Comparison of ENCODE assay signal across 8 cellular contexts in genomic region chr7:7681191-7681935, GRCh38. TPM values are rescaled to one million over a fixed set of nuclear protein-coding genes. Genes with fewer than 3 reads are reported as not detected.
DNase-seq lines count a peak whose midpoint lies in the region; ATAC-seq, FAIRE-seq and TF ChIP-seq lines count a peak whose summit lies in the region.

No MANE protein-coding gene starts in this region.

- no peak overlapping the region for H3K4me3 ChIP-seq in Peyer's patch

- H3K27ac Mint-ChIP-seq in MCF 10A (ENCODE audit: low read depth, unreplicated experiment), result peak overlapping the region; percentile 75

- H3K27me3 Mint-ChIP-seq in MCF 10A (ENCODE audit: insufficient read depth, unreplicated experiment), result no peaks in the 10 kb centered on the region

- peak in 2 of 3 donors; percentile 51 to 67 for DNase-seq in Peyer's patch
- DNase-seq in MCF 10A (ENCODE audit: unreplicated experiment), result peak; percentile 77
- DNase-seq in stimulated activated CD8-positive, alpha-beta memory T cell treated with anti-CD3 and anti-CD28 coated beads, Interleukin-12 subunit alpha, Interleukin-12 subunit beta, amount 100 ng/mL, for 1 hour (ENCODE audit: low read depth), result peak; percentile 14

- H3K27me3 ChIP-seq in Peyer's patch, result no peaks in the 10 kb centered on the region

- intact Hi-C loops in MCF 10A (cut with micrococcal nuclease), result loop anchor here (1.0 to 5.0 kb wide), 7 partner anchors 61 to 615 kb away; no protein-coding TSS in a partner anchor

- TF ChIP-seq POLR2A in Peyer's patch (IDR thresholded peaks at IDR 0.05), result no peak

- TF ChIP-seq CTCF in LNCAP (IDR thresholded peaks at IDR 0.05) (peak; percentile 74), Peyer's patch (IDR thresholded peaks at IDR 0.05) (peak in 5 of 6 experiments; percentile 52 to 85 (median 80)), MCF 10A (IDR thresholded peaks at IDR 0.05; ENCODE audit: unreplicated experiment) (peak; percentile 47)

- no TSS peak for BruUV-seq in MCF 10A (replicated peaks; lab: Mats Ljungman, UMichigan)

- H3K4me1 ChIP-seq in Peyer's patch, result peaks cover 0 to 8% (median 0%) of the 10 kb centered on the region in 4 donors

- no peak overlapping the region for H3K4me3 Mint-ChIP-seq in MCF 10A (ENCODE audit: unreplicated experiment)

- no peaks in the 10 kb centered on the region for H3K9me3 ChIP-seq in Peyer's patch

- peaks cover 15% of the 10 kb centered on the region for H3K4me1 Mint-ChIP-seq in MCF 10A (ENCODE audit: insufficient read depth, unreplicated experiment)

- CTCF ChIA-PET in MCF 10A (lab: Yijun Ruan, JAX), result interaction anchor here (0.6 to 3.3 kb wide), 50 partner anchors 9 to 615 kb away, joined by 3 to 90 read pairs (median 5); partner anchors contain the start of genes GLCCI1, RPA3 and UMAD1

- no peaks in the 10 kb centered on the region for H3K36me3 ChIP-seq in Peyer's patch

- H3K9me3 Mint-ChIP-seq in MCF 10A (ENCODE audit: unreplicated experiment), result peaks cover 7% of the 10 kb centered on the region

- FAIRE-seq in G401.6 (lab: Jason Lieb, UNC), result peak; percentile 100
- FAIRE-seq in islet of Langerhans (lab: Jason Lieb, UNC), result peak; percentile 99

- ATAC-seq in GM21528 (IDR thresholded peaks at IDR 0.05; ENCODE audit: low FRiP score, unreplicated experiment) (peak; percentile 86), HG02840 (IDR thresholded peaks at IDR 0.05; ENCODE audit: low FRiP score, unreplicated experiment) (no peak)

- no peak overlapping the region for H3K27ac ChIP-seq in Peyer's patch

- peaks cover 8% of the 10 kb centered on the region for H3K36me3 Mint-ChIP-seq in MCF 10A (ENCODE audit: insufficient read depth, unreplicated experiment)

- POLR2A ChIA-PET in MCF 10A (lab: Yijun Ruan, JAX), result interaction anchor here (0.6 to 3.7 kb wide), 24 partner anchors 11 to 578 kb away, joined by 3 to 60 read pairs (median 4); partner anchors contain the start of genes GLCCI1, RPA3 and UMAD1

RNA-seq across cellular contexts. Expression of gene RPA3, which starts 37.0 kb away (rescaled TPM):
- total RNA-seq in Peyer's patch, result 10 to 100 TPM; 11.3 to 23.6 (median 19.4) TPM
- total RNA-seq in MCF 10A (2022), result 35.7 and 44.2 TPM in 2 replicates

RNA-seq across cellular contexts. Expression of gene UMAD1, which starts 40.8 kb away (rescaled TPM):
- total RNA-seq in Peyer's patch (10 to 100 TPM; 15.2 to 28.2 (median 18.7) TPM), MCF 10A (2022) (7.1 and 11.1 TPM in 2 replicates)

Comparison
In these comparisons a context has a peak if more than half of its experiments do, and no peak if none do; other contexts are left out.
1. DNase-seq: peak in every context shown above with its lines; median percentile 77 in MCF 10A; 59 in Peyer's patch; 14 in stimulated activated CD8-positive, alpha-beta memory T cell treated with anti-CD3 and anti-CD28 coated beads, Interleukin-12 subunit alpha, Interleukin-12 subunit beta, amount 100 ng/mL, for 1 hour.